In genomic region chr13:27271572-27272096, GRCh38 we compare ENCODE assay signal across 9 cellular contexts. TPM values are rescaled to one million over a fixed set of nuclear protein-coding genes. Genes with fewer than 3 reads are reported as not detected.
DNase-seq lines count a peak whose midpoint lies in the region; ATAC-seq and TF ChIP-seq lines count a peak whose summit lies in the region.
"Had no signal": no experiment of that assay in that cellular context is flagged by ENCODE, and none has a peak within 500 bp of the region (broad histone marks: within the 10 kb centered on the region; RNA-seq: fewer than 3 reads in every experiment).

No MANE protein-coding gene starts in this region.

- H3K9me3 ChIP-seq in ES-I3 (ENCODE audit: control insufficient read depth, insufficient read depth, low read length) (no peaks in the 10 kb centered on the region), gastroesophageal sphincter (no peaks in the 10 kb centered on the region), sigmoid colon (no peaks in the 10 kb centered on the region)

- peaks cover 12% of the 10 kb centered on the region for H3K9me3 Mint-ChIP-seq in WTC11

- DNase-seq in WTC11 (ENCODE audit: low spot score): no peak
- no peak for DNase-seq in sigmoid colon
- DNase-seq in A172 (ENCODE audit: low spot score): no peak
- DNase-seq: NCI-H187 treated with DMSO at 0.1 percent for 48 hours had no signal

- TF ChIP-seq CTCF in WTC11 (IDR thresholded peaks at IDR 0.05) (no peak), gastroesophageal sphincter (IDR thresholded peaks at IDR 0.05) (no peak), sigmoid colon (IDR thresholded peaks at IDR 0.05) (no peak)

- H3K4me3 ChIP-seq in gastroesophageal sphincter (peak overlapping the region; percentile 69 to 91), sigmoid colon (peak overlapping the region; percentile 73 to 85 (median 79))

- no peak overlapping the region for H3K27ac Mint-ChIP-seq in WTC11

- CTCF ChIA-PET in WTC11 (lab: Charles Lee): interaction anchor here (0.6 to 2.6 kb wide), 6 partner anchors 8 to 289 kb away, joined by 3 to 19 read pairs (median 8); no protein-coding TSS in a partner anchor

- ATAC-seq in WTC11 (no peak), gastroesophageal sphincter (no peak), HG03097 (IDR thresholded peaks at IDR 0.05; ENCODE audit: low FRiP score, unreplicated experiment) (no peak), GM18498 (IDR thresholded peaks at IDR 0.05; ENCODE audit: unreplicated experiment) (no peak), GM21576 (IDR thresholded peaks at IDR 0.05; ENCODE audit: unreplicated experiment) (no peak)

- peaks cover 15% of the 10 kb centered on the region for H3K4me1 Mint-ChIP-seq in WTC11

- H3K27me3 ChIP-seq in gastroesophageal sphincter: no peaks in the 10 kb centered on the region
- no peaks in the 10 kb centered on the region for H3K27me3 ChIP-seq in sigmoid colon

- no peaks in the 10 kb centered on the region for H3K36me3 Mint-ChIP-seq in WTC11

- peak overlapping the region; percentile 89 for H3K4me3 Mint-ChIP-seq in WTC11

- intact Hi-C loops in sigmoid colon (cut with DNase I): loop anchor here (2.0 to 10.0 kb wide), 5 partner anchors 81 to 284 kb away; partner anchors contain the start of gene GTF3A

- peak overlapping the region; percentile 88 for H3K9ac ChIP-seq in ES-I3 (ENCODE audit: low read depth, low read length)

- peak overlapping the region; percentile 81 to 99 (median 96) for H3K27ac ChIP-seq in gastroesophageal sphincter
- peak overlapping the region; percentile 92 to 96 (median 96) for H3K27ac ChIP-seq in sigmoid colon

- H3K4me1 ChIP-seq in ES-I3 (ENCODE audit: insufficient read depth, low read length) (no peaks in the 10 kb centered on the region), gastroesophageal sphincter (peaks cover 2 to 64% (median 13%) of the 10 kb centered on the region in 3 donors), sigmoid colon (peaks cover 0 to 36% (median 30%) of the 10 kb centered on the region in 4 donors)

- H3K36me3 ChIP-seq in ES-I3 (ENCODE audit: insufficient read depth, low read length) (no peaks in the 10 kb centered on the region), gastroesophageal sphincter (no peaks in the 10 kb centered on the region), sigmoid colon (no peaks in the 10 kb centered on the region)

- peaks cover 45% of the 10 kb centered on the region for H3K27me3 Mint-ChIP-seq in WTC11 (ENCODE audit: low read depth)

- 17 to 51% methylated on average over 1 to 2 of the region's 15 CpGs for WGBS in gastroesophageal sphincter (ENCODE audit: low coverage in 1 of 2), 2 donors
- 26 to 52% methylated on average over 15 of the region's 15 CpGs for WGBS in sigmoid colon, 2 donors

- TF ChIP-seq POLR2A in gastroesophageal sphincter (IDR thresholded peaks at IDR 0.05) (no peak), sigmoid colon (IDR thresholded peaks at IDR 0.05) (no peak)

- TF ChIP-seq EP300 in gastroesophageal sphincter (IDR thresholded peaks at IDR 0.05) (no peak), sigmoid colon (IDR thresholded peaks at IDR 0.05) (no peak)

- POLR2A ChIA-PET in WTC11 (lab: Charles Lee): interaction anchor here (2.6 kb wide), 1 partner anchor 21 kb away, joined by 7 read pairs; the partner anchor contains the start of gene RPL21

TF ChIP-seq in WTC11, 78 proteins besides CTCF, POLR2A, EP300 and RAD21 (continues in another document):
- TF ChIP-seq, protein P1, sequence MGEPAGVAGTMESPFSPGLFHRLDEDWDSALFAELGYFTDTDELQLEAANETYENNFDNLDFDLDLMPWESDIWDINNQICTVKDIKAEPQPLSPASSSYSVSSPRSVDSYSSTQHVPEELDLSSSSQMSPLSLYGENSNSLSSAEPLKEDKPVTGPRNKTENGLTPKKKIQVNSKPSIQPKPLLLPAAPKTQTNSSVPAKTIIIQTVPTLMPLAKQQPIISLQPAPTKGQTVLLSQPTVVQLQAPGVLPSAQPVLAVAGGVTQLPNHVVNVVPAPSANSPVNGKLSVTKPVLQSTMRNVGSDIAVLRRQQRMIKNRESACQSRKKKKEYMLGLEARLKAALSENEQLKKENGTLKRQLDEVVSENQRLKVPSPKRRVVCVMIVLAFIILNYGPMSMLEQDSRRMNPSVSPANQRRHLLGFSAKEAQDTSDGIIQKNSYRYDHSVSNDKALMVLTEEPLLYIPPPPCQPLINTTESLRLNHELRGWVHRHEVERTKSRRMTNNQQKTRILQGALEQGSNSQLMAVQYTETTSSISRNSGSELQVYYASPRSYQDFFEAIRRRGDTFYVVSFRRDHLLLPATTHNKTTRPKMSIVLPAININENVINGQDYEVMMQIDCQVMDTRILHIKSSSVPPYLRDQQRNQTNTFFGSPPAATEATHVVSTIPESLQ (CRISPR knock-in tag; IDR thresholded peaks at IDR 0.05): no peak
- TF ChIP-seq ZNF512 (CRISPR knock-in tag; IDR thresholded peaks at IDR 0.05; ENCODE audit: borderline replicate concordance) (no peak), MXD4 (CRISPR knock-in tag; IDR thresholded peaks at IDR 0.05; ENCODE audit: borderline replicate concordance) (no peak), MYBL2 (CRISPR knock-in tag; IDR thresholded peaks at IDR 0.05) (no peak), STAT6 (CRISPR knock-in tag; conservative IDR thresholded peaks at IDR 0.05; ENCODE audit: low read depth) (no peak), JAZF1 (CRISPR knock-in tag; IDR thresholded peaks at IDR 0.05) (no peak), CDX4 (CRISPR knock-in tag; IDR thresholded peaks at IDR 0.05; ENCODE audit: borderline replicate concordance) (no peak), SMAD4 (CRISPR knock-in tag; IDR thresholded peaks at IDR 0.05) (no peak), KAT7 (CRISPR knock-in tag; IDR thresholded peaks at IDR 0.05; ENCODE audit: borderline replicate concordance) (no peak)

RNA-seq across cellular contexts. Expression of gene RASL11A, which starts 1.0 kb away (rescaled TPM):
- total RNA-seq in WTC11 (2021): 2.5 to 3.8 TPM (median 3.5 TPM) in 3 replicates
- 10 to 100 TPM; 12.8 to 53.6 (median 35.4) TPM for total RNA-seq in gastroesophageal sphincter
- total RNA-seq in sigmoid colon: 100 to 1,000 TPM in 1 of 4 donors, 10 to 100 TPM in 3; 14.1 to 123 (median 18.4) TPM
- 10 to 100 TPM; 33.0 to 51.6 (median 43.1) TPM for polyA plus RNA-seq in sigmoid colon
- total RNA-seq in A172 (2014; rRNA removed; shearing (Covaris generic)): 4.0 and 5.3 TPM in 2 replicates

RNA-seq across cellular contexts. Expression of gene RPL21, which starts 20.3 kb away (rescaled TPM):
- total RNA-seq in WTC11 (2021): 1,082 to 1,187 TPM (median 1,146 TPM) in 3 replicates
- total RNA-seq in gastroesophageal sphincter: 1,000 to 10,000 TPM in 3 of 4 donors, 100 to 1,000 TPM in 1; 336 to 1,611 (median 1,228) TPM
- 1,000 to 10,000 TPM in 3 of 4 donors, 100 to 1,000 TPM in 1; 708 to 2,145 (median 1,875) TPM for total RNA-seq in sigmoid colon
- 1,000 to 10,000 TPM; 1,833 to 2,533 (median 1,930) TPM for polyA plus RNA-seq in sigmoid colon
- 908 and 920 TPM in 2 replicates for total RNA-seq in A172 (2014; rRNA removed; shearing (Covaris generic))
